In genomic region chr12:112833272-112833671, GRCh38 we compare ENCODE assay signal across 23 cellular contexts. TPM values are rescaled to one million over a fixed set of nuclear protein-coding genes. Genes with fewer than 3 reads are reported as not detected.
DNase-seq lines count a peak whose midpoint lies in the region; TF ChIP-seq lines count a peak whose summit lies in the region.
"Had no signal": no experiment of that assay in that cellular context is flagged by ENCODE, and none has a peak within 500 bp of the region (broad histone marks: within the 10 kb centered on the region; RNA-seq: fewer than 3 reads in every experiment).

No MANE protein-coding gene starts in this region.

- no peak overlapping the region for H3K9ac ChIP-seq in endodermal cell (ENCODE audit: extremely low read depth, low read length, poor library complexity, severe bottlenecking)

- no peak overlapping the region for H3K27ac Mint-ChIP-seq in endodermal cell
- no peak overlapping the region for H3K27ac Mint-ChIP-seq in glutamatergic neuron (ENCODE audit: unreplicated experiment)
- H3K27ac Mint-ChIP-seq: CD4-positive, alpha-beta T cell; HFFc6 had no signal

- TF ChIP-seq CTCF in endodermal cell (conservative IDR thresholded peaks at IDR 0.05) (no peak), glutamatergic neuron (IDR thresholded peaks at IDR 0.05; ENCODE audit: partially characterized antibody, unreplicated experiment) (no peak)

- H3K9me3 Mint-ChIP-seq in endodermal cell (no peaks in the 10 kb centered on the region), glutamatergic neuron (ENCODE audit: unreplicated experiment) (no peaks in the 10 kb centered on the region)
- H3K9me3 Mint-ChIP-seq: CD4-positive, alpha-beta T cell had no signal

- H3K9me3 ChIP-seq in endodermal cell (ENCODE audit: control insufficient read depth, low read length) (no peaks in the 10 kb centered on the region), HAP-1 (no peaks in the 10 kb centered on the region)
- H3K9me3 ChIP-seq: Caco-2 had no signal

- in situ Hi-C loops in ACHN (cut with HindIII; ENCODE audit: low pct_ligation_motif_present, low pct_unique_long_range_greater_than_20kb, low sequenced_read_pairs) (no loop called here), HAP-1 (cut with MboI; ENCODE audit: low sequenced_read_pairs) (no loop called here)

- H3K27ac ChIP-seq in endodermal cell (ENCODE audit: low read depth, low read length), result no peak overlapping the region
- H3K27ac ChIP-seq: C4-2B, HL-60 had no signal

- peaks cover 44% of the 10 kb centered on the region for H3K27me3 Mint-ChIP-seq in endodermal cell (ENCODE audit: insufficient read depth)
- H3K27me3 Mint-ChIP-seq in glutamatergic neuron (ENCODE audit: unreplicated experiment), result peaks cover 2% of the 10 kb centered on the region

- H3K36me3 Mint-ChIP-seq in endodermal cell (ENCODE audit: low read depth), result no peaks in the 10 kb centered on the region
- peaks cover 5% of the 10 kb centered on the region for H3K36me3 Mint-ChIP-seq in glutamatergic neuron (ENCODE audit: unreplicated experiment)

- H3K4me1 Mint-ChIP-seq in endodermal cell (peaks cover 20% of the 10 kb centered on the region), glutamatergic neuron (ENCODE audit: low read depth, unreplicated experiment) (peaks cover 12% of the 10 kb centered on the region)

- H3K4me3 Mint-ChIP-seq in endodermal cell (no peak overlapping the region), glutamatergic neuron (ENCODE audit: unreplicated experiment) (no peak overlapping the region)
- H3K4me3 Mint-ChIP-seq: CD4-positive, alpha-beta T cell; HFFc6 had no signal

- peak; percentile 60 for DNase-seq in ACHN
- peak; percentile 8 for DNase-seq in endodermal cell
- peak; percentile 60 for DNase-seq in kidney tubule cell (ENCODE audit: low spot score)
- DNase-seq in glutamatergic neuron, result no peak
- DNase-seq in GOT3 (lab: John Stamatoyannopoulos, UW), result no peak
- no peak for DNase-seq in HAP-1 (ENCODE audit: low spot score in 2 of 2)
- DNase-seq: AML-193; CD4-positive, alpha-beta T cell; DMS153; DMS79; GDM1; HCEC 1CT; HFFc6; IMR-90 had no signal

- no peak overlapping the region for H3K4me3 ChIP-seq in endodermal cell (ENCODE audit: low read length)
- no peak overlapping the region for H3K4me3 ChIP-seq in HAP-1
- H3K4me3 ChIP-seq: K562 had no signal

- 88 to 91% methylated on average over 2 of the region's 2 CpGs for WGBS in endodermal cell (ENCODE audit: insufficient coverage in 1 of 2, insufficient read length in 1 of 2), 2 experiments

- H3K4me1 ChIP-seq in endodermal cell (ENCODE audit: control insufficient read depth, insufficient read depth, low read length) (peaks cover 4% of the 10 kb centered on the region), HAP-1 (no peaks in the 10 kb centered on the region)
- H3K4me1 ChIP-seq: Caco-2 had no signal

- H3K27me3 ChIP-seq in endodermal cell (ENCODE audit: control insufficient read depth, insufficient read depth, low read length, poor library complexity, severe bottlenecking) (peaks cover 62% of the 10 kb centered on the region), HAP-1 (ENCODE audit: low read depth) (peaks cover 46% of the 10 kb centered on the region)

- no peaks in the 10 kb centered on the region for H3K36me3 ChIP-seq in endodermal cell (ENCODE audit: control insufficient read depth, insufficient read depth, low read length)
- no peaks in the 10 kb centered on the region for H3K36me3 ChIP-seq in HAP-1 (replicated peaks)

RNA-seq across cellular contexts. Expression of gene RPH3A, which starts 41.7 kb away (rescaled TPM):
- total RNA-seq in endodermal cell, result not detected
- polyA plus RNA-seq in endodermal cell (2013, experiment 1 of 2), result 0.21 TPM
- polyA plus RNA-seq in endodermal cell (2013, experiment 2 of 2), result 0.83 TPM
- not detected for total RNA-seq in glutamatergic neuron (ENCODE audit: unreplicated experiment)
- total RNA-seq: A172; Caco-2; CD4-positive, alpha-beta T cell; Daoy; H4; HFFc6; HT1080; IMR-90; K562 had no signal
- polyA plus RNA-seq: BJ, IMR-90 had no signal

Comparison
In these comparisons a context has a peak if more than half of its experiments do, and no peak if none do; other contexts are left out.
1. DNase-seq: peak in ACHN (single experiment), endodermal cell (single experiment) and kidney tubule cell (single experiment); none in glutamatergic neuron (single experiment), GOT3 (single experiment) and HAP-1 (0 of 2).